Comparison of ENCODE assay signal across 11 cellular contexts in the genomic region with DNA sequence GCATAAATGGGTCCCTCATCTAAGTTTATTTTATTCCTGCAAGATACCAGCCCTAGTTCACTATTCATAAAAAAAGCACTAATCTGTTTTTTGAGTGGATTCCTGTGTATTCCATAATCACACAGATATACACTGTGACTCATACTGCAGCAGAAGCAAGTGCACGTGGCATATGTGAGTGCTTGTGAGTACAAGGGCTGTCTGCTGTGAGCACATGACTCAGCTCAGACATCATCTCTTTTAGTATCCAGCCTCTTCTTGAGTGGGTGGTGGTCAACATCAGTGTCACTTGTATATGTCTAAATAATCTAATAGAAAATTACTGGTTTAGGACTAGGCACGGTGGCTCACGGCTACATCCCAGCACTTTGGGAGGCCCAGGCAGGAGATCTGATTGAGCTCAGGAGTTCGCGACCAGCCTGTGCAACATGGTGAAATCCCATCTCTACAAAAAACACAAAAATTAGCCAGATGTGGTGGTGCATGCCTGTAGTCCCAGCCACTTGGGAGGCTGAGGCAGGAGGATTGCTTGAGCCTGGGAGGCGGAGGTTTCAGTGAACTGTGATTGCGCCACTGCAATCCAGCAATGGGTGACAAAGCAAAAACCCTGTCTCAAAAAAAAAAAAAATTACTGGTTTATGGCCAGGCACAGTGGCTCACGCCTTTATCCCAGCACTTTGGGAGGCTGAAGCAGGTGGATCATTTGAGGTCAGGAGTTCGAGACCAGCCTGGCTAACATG. TPM values are rescaled to one million over a fixed set of nuclear protein-coding genes. Genes with fewer than 3 reads are reported as not detected.
A peak's percentile ranks its signal among the peaks of the same experiment; 100 is the strongest.
DNase-seq lines count a peak whose midpoint lies in the region; ATAC-seq and TF ChIP-seq lines count a peak whose summit lies in the region.
"Had no signal": no experiment of that assay in that cellular context is flagged by ENCODE, and none has a peak within 500 bp of the region (broad histone marks: within the 10 kb centered on the region; RNA-seq: fewer than 3 reads in every experiment).

No MANE protein-coding gene starts in this region.

- no peak for TF ChIP-seq CTCF in dorsolateral prefrontal cortex (IDR thresholded peaks at IDR 0.05 in 54 of 56, conservative IDR thresholded peaks at IDR 0.05 in 2 of 56; ENCODE audit: low read depth in 1 of 56, partially characterized antibody in 56 of 56)

- peak; percentile 65 for DNase-seq in Ammon's horn (ENCODE audit: low spot score)
- peak; percentile 65 for DNase-seq in NCI-H226
- peak in 6 of 10 donors; percentile 35 to 77 (median 60) for DNase-seq in dorsolateral prefrontal cortex
- DNase-seq in myocyte (ENCODE audit: low read depth) = peak; percentile 88
- no peak for DNase-seq in activated gamma-delta T cell (lab: John Stamatoyannopoulos, UW)
- DNase-seq in pons (ENCODE audit: low spot score) = no peak
- DNase-seq in immature natural killer cell = no peak
- DNase-seq: DMS79 treated with DMSO at 0.1 percent for 48 hours, naive B cell, NCI-H1417 had no signal

- H3K27me3 ChIP-seq in dorsolateral prefrontal cortex = no peaks in the 10 kb centered on the region

- H3K36me3 Mint-ChIP-seq in immature natural killer cell = no peaks in the 10 kb centered on the region
- H3K36me3 Mint-ChIP-seq: naive B cell had no signal

- no peak overlapping the region for H3K4me3 Mint-ChIP-seq in immature natural killer cell

- no peak for ATAC-seq in HG03135 (IDR thresholded peaks at IDR 0.05; ENCODE audit: unreplicated experiment)

- no peaks in the 10 kb centered on the region for H3K9me3 Mint-ChIP-seq in immature natural killer cell
- H3K9me3 Mint-ChIP-seq: naive B cell had no signal

- no peak overlapping the region for H3K4me3 ChIP-seq in dorsolateral prefrontal cortex

- peaks cover 0 to 3% (median 0%) of the 10 kb centered on the region in 3 donors for H3K27me3 Mint-ChIP-seq in immature natural killer cell (ENCODE audit: low read depth in 3 of 3)
- H3K27me3 Mint-ChIP-seq: naive B cell had no signal

- intact Hi-C loops in dorsolateral prefrontal cortex (cut with DNase I) = no loop called here

- peaks cover 12 to 17% of the 10 kb centered on the region in 2 donors for H3K4me1 Mint-ChIP-seq in immature natural killer cell
- H3K4me1 Mint-ChIP-seq: naive B cell had no signal

- H3K27ac Mint-ChIP-seq in immature natural killer cell = no peak overlapping the region

- H3K27ac ChIP-seq in dorsolateral prefrontal cortex = peak overlapping the region in 32 of 59 donors; percentile 6 to 72 (median 48)

RNA-seq across cellular contexts. Expression of a gene that starts 49.8 kb away (rescaled TPM):
- total RNA-seq in dorsolateral prefrontal cortex (10 to 100 TPM; 18.5 to 49.2 (median 35.5) TPM), myocyte (99.8 and 103 TPM in 2 replicates)
- 53.0 TPM for polyA plus RNA-seq in myocyte (2012)
- 10 to 100 TPM; 43.6 to 92.3 (median 81.9) TPM for polyA plus RNA-seq in immature natural killer cell

Comparison
In these comparisons a context has a peak if more than half of its experiments do, and no peak if none do; other contexts are left out.
1. DNase-seq: peak in Ammon's horn (single experiment), NCI-H226 (single experiment), dorsolateral prefrontal cortex (6 of 10) and myocyte (single experiment); none in activated gamma-delta T cell (single experiment), pons (single experiment) and immature natural killer cell (0 of 3).